11 cellular contexts compared by ENCODE assay signal in the genomic region with DNA sequence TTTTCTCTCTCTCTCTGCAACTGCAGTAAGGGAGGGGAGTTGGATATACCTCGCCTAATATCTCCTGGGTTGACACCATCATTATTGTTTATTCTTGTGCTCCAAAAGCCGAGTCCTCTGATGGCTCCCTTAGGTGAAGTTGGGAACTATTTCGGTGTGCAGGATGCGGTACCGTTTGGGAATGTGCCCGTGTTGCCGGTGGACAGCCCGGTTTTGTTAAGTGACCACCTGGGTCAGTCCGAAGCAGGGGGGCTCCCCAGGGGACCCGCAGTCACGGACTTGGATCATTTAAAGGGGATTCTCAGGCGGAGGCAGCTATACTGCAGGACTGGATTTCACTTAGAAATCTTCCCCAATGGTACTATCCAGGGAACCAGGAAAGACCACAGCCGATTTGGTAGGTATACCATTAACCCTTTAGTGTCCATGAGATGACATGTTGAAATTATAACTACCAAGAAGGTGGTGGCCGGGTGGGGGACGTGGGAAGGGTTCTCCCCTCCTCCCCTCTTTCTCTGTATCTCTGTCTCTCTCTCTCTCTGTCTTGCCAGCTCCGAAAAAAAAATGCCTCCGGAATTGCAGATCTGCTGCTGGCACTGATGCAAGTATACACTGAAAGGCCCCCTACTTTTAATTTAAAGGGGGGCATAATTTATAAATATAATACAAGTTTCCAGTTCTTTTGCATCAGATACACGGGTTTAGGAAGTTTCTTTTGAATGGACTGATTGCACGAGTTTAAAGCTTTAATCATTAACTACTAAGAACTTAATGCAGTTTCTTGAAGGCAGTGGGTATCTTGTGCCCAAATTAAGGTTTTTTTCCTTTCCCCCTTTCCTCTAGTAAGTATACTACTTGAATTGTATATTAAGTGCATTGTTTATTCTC. TPM values are rescaled to one million over a fixed set of nuclear protein-coding genes. Genes with fewer than 3 reads are reported as not detected.
A peak's percentile ranks its signal among the peaks of the same experiment; 100 is the strongest.
DNase-seq lines count a peak whose midpoint lies in the region; ATAC-seq and TF ChIP-seq lines count a peak whose summit lies in the region.
"Had no signal": no experiment of that assay in that cellular context is flagged by ENCODE, and none has a peak within 500 bp of the region (broad histone marks: within the 10 kb centered on the region; RNA-seq: fewer than 3 reads in every experiment).

No MANE protein-coding gene starts in this region.

- no peak overlapping the region for H3K27ac ChIP-seq in iPS-18a (ENCODE audit: low read length)
- H3K27ac ChIP-seq: C4-2B had no signal

- no peak for DNase-seq in activated CD8-positive, alpha-beta memory T cell treated with anti-CD3 and anti-CD28 coated beads, Interleukin-2, amount 10 ng/mL, durations not matched to agents 7 days and 5 days
- no peak for DNase-seq in activated CD8-positive, alpha-beta memory T cell treated with anti-CD3 and anti-CD28 coated beads, Interleukin-2, amount 50 U/mL, for 48 hours
- DNase-seq in stimulated activated naive CD8-positive, alpha-beta T cell treated with anti-CD3 and anti-CD28 coated beads, Interleukin-15, amount 100 ng/mL, for 72 hours = no peak
- DNase-seq in epidermal melanocyte (ENCODE audit: insufficient read length, low spot score) = no peak
- DNase-seq in UCSD-AML1 (lab: John Stamatoyannopoulos, UW; ENCODE audit: unreplicated experiment) = no peak
- DNase-seq: foreskin melanocyte, NCI-H1694 had no signal

- peaks cover 95% of the 10 kb centered on the region for H3K27me3 ChIP-seq in iPS-18a (ENCODE audit: control insufficient read depth, insufficient read depth, low read length)

- H3K27me3 Mint-ChIP-seq in activated CD8-positive, alpha-beta memory T cell treated with anti-CD3 and anti-CD28 coated beads, Interleukin-2, amount 10 ng/mL, durations not matched to agents 7 days and 5 days = peaks cover 54% of the 10 kb centered on the region
- peaks cover 61% of the 10 kb centered on the region for H3K27me3 Mint-ChIP-seq in stimulated activated naive CD8-positive, alpha-beta T cell treated with anti-CD3 and anti-CD28 coated beads, Interleukin-15, amount 100 ng/mL, for 72 hours

- CTCF ChIA-PET in activated CD8-positive, alpha-beta memory T cell treated with anti-CD3 and anti-CD28 coated beads, Interleukin-2, amount 10 ng/mL, durations not matched to agents 7 days and 5 days (lab: Charles Lee) = interaction anchor here (4.7 kb wide), 1 partner anchor 34 kb away, joined by 37 read pairs; no protein-coding TSS in a partner anchor

- peaks cover 41% of the 10 kb centered on the region for H3K4me1 Mint-ChIP-seq in activated CD8-positive, alpha-beta memory T cell treated with anti-CD3 and anti-CD28 coated beads, Interleukin-2, amount 10 ng/mL, durations not matched to agents 7 days and 5 days
- H3K4me1 Mint-ChIP-seq in stimulated activated naive CD8-positive, alpha-beta T cell treated with anti-CD3 and anti-CD28 coated beads, Interleukin-15, amount 100 ng/mL, for 72 hours = peaks cover 61% of the 10 kb centered on the region

- H3K4me1 ChIP-seq in iPS-18a (ENCODE audit: control insufficient read depth, low read depth, low read length) = peaks cover 28% of the 10 kb centered on the region

- H3K36me3 ChIP-seq in iPS-18a (ENCODE audit: control insufficient read depth, low read depth, low read length) = no peaks in the 10 kb centered on the region

- no peak overlapping the region for H3K27ac Mint-ChIP-seq in activated CD8-positive, alpha-beta memory T cell treated with anti-CD3 and anti-CD28 coated beads, Interleukin-2, amount 10 ng/mL, durations not matched to agents 7 days and 5 days
- peak overlapping the region in 1 of 2 donors; percentile 92 for H3K27ac Mint-ChIP-seq in stimulated activated naive CD8-positive, alpha-beta T cell treated with anti-CD3 and anti-CD28 coated beads, Interleukin-15, amount 100 ng/mL, for 72 hours

- no peak overlapping the region for H3K9ac ChIP-seq in iPS-18a (ENCODE audit: low read length)

- H3K9me3 ChIP-seq in iPS-18a (ENCODE audit: control insufficient read depth, low read depth, low read length) = no peaks in the 10 kb centered on the region

- ATAC-seq in activated CD8-positive, alpha-beta memory T cell treated with anti-CD3 and anti-CD28 coated beads, Interleukin-2, amount 10 ng/mL, durations not matched to agents 7 days and 5 days = no peak
- ATAC-seq in SK-N-SH treated with all-trans-retinoic acid at 6 μM for 48 hours (no peak), HG03378 (IDR thresholded peaks at IDR 0.05; ENCODE audit: unreplicated experiment) (no peak)
- ATAC-seq in stimulated activated naive CD8-positive, alpha-beta T cell treated with anti-CD3 and anti-CD28 coated beads, Interleukin-15, amount 100 ng/mL, for 72 hours = no peak

- peak overlapping the region; percentile 79 for H3K4me3 Mint-ChIP-seq in activated CD8-positive, alpha-beta memory T cell treated with anti-CD3 and anti-CD28 coated beads, Interleukin-2, amount 10 ng/mL, durations not matched to agents 7 days and 5 days
- peak overlapping the region; percentile 93 to 95 for H3K4me3 Mint-ChIP-seq in stimulated activated naive CD8-positive, alpha-beta T cell treated with anti-CD3 and anti-CD28 coated beads, Interleukin-15, amount 100 ng/mL, for 72 hours

- peaks cover under 1% of the 10 kb centered on the region for H3K36me3 Mint-ChIP-seq in activated CD8-positive, alpha-beta memory T cell treated with anti-CD3 and anti-CD28 coated beads, Interleukin-2, amount 10 ng/mL, durations not matched to agents 7 days and 5 days

- H3K9me3 Mint-ChIP-seq in activated CD8-positive, alpha-beta memory T cell treated with anti-CD3 and anti-CD28 coated beads, Interleukin-2, amount 10 ng/mL, durations not matched to agents 7 days and 5 days (ENCODE audit: low read depth) = no peaks in the 10 kb centered on the region
- no peaks in the 10 kb centered on the region for H3K9me3 Mint-ChIP-seq in stimulated activated naive CD8-positive, alpha-beta T cell treated with anti-CD3 and anti-CD28 coated beads, Interleukin-15, amount 100 ng/mL, for 72 hours

- H3K4me3 ChIP-seq in iPS-18a (ENCODE audit: low read length) = peak overlapping the region; percentile 36

TF ChIP-seq in SK-N-SH treated with all-trans-retinoic acid at 6 μM for 48 hours, 23 proteins besides CTCF, POLR2A, EP300 and RAD21:
- TF ChIP-seq ZNF70 (CRISPR knock-in tag; IDR thresholded peaks at IDR 0.05) (peak; percentile 89), SNAI2 (CRISPR knock-in tag; IDR thresholded peaks at IDR 0.05) (no peak)

RNA-seq across cellular contexts. Expression of gene FGF9, which starts 1.2 kb away (rescaled TPM):
- total RNA-seq in activated CD8-positive, alpha-beta memory T cell treated with anti-CD3 and anti-CD28 coated beads, Interleukin-2, amount 10 ng/mL, durations not matched to agents 7 days and 5 days = under 1 TPM; 0.89 to 0.99 TPM
